In the genomic region with DNA sequence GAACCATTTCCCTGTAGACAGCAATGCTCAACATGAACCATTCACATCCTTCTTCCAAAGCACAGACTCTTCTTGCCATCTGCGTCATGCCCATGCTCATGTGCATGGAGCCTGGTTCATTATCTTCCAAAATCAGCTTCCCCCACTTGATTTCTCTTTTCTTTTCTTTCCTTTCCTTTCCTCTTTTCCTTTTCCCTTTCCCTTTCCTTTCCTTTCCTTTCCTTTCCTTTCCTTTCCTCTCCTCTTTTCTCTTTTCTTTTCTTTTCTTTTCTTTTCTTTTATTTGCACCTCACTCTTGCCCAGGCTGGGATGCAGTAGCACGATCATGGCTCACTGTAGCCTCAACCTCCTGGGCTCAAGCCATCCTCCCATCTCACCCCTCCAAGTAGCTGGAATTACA, we compare ENCODE assay signal across 11 cellular contexts. TPM values are rescaled to one million over a fixed set of nuclear protein-coding genes. Genes with fewer than 3 reads are reported as not detected.
"Had no signal": no experiment of that assay in that cellular context is flagged by ENCODE, and none has a peak within 500 bp of the region (broad histone marks: within the 10 kb centered on the region; RNA-seq: fewer than 3 reads in every experiment).

No MANE protein-coding gene starts in this region.

- H3K9ac ChIP-seq: KMS-11 had no signal

- H3K27ac ChIP-seq: HL-60, KMS-11 had no signal

- H3K36me3 Mint-ChIP-seq: IgD-negative memory B cell had no signal

- H3K4me2 ChIP-seq: KMS-11 had no signal

- H3K4me3 Mint-ChIP-seq: IgD-negative memory B cell had no signal

- DNase-seq: IMR-90, Karpas-422, KBM-7, KG1 had no signal

- H3K27ac Mint-ChIP-seq: IgD-negative memory B cell had no signal

- FAIRE-seq: HepG2, HTR-8/SVneo had no signal

- H3K9me3 Mint-ChIP-seq: IgD-negative memory B cell had no signal

- ATAC-seq: HepG2 had no signal

RNA-seq across cellular contexts. Expression of a gene that starts 37.5 kb away (rescaled TPM):
- total RNA-seq: HepG2, HT-29, HT1080, IMR-90 had no signal
- polyA plus RNA-seq: HepG2, IgD-negative memory B cell, IMR-90 had no signal
